In the genomic region with DNA sequence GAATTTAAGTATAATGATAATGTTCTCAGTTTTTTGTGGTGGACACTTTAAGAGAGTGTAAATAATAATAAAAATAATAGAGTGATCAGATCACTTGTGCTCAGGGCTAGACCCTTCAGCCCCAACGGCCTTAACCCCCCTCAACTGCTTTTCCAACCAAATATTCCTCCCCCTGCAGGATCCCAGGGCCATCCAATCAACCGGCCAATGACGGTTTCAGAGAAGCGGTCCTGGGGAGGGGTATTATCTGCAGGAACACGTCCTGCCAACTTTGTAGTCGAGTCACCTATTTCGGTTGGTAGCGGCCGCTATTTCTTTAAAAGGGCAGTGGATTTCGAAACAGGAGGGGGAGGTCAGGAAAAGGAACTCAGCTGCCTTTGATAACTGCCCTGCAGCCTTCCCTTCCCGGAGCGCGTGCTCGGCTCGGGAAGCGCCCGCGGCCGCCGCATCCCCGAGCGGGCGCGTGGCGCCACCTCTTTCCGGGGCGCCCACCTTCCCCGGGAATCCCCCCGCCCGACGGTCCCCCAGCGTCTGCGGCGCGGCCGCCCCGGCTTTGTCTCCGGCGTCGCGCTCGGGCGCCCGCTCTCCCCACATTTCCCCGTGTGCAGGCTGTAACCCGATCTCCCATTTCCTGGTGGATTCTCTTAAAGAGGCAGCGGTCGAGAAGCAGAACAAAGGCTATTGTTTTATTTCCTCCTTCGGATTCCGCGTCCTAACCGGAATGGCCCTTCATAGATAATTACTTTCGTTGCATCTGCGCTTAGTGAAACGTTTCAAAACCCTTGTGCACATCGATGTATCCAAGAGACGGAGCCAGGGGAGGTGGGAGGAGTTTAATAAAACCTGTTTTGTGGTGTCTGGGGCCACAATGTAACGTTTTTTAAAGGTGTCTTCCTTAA, we compare ENCODE assay signal across 1 cellular context.
A peak's percentile ranks its signal among the peaks of the same experiment; 100 is the strongest.
TF ChIP-seq lines count a peak whose summit lies in the region.

No MANE protein-coding gene starts in this region.

TF ChIP-seq in GM12878, 131 proteins besides CTCF, POLR2A, EP300 and RAD21 (continued from another document):
- TF ChIP-seq, protein P1, sequence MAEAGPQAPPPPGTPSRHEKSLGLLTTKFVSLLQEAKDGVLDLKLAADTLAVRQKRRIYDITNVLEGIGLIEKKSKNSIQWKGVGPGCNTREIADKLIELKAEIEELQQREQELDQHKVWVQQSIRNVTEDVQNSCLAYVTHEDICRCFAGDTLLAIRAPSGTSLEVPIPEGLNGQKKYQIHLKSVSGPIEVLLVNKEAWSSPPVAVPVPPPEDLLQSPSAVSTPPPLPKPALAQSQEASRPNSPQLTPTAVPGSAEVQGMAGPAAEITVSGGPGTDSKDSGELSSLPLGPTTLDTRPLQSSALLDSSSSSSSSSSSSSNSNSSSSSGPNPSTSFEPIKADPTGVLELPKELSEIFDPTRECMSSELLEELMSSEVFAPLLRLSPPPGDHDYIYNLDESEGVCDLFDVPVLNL (IDR thresholded peaks at IDR 0.05; ENCODE audit: low read depth, low read length), result no peak
- peak; percentile 89 for TF ChIP-seq RELA (IDR thresholded peaks at IDR 0.05; ENCODE audit: borderline replicate concordance, partially characterized antibody)
- peak; percentile 37; the same call in 1 of the 2 replicates for TF ChIP-seq CHD2 (IDR thresholded peaks at IDR 0.05; ENCODE audit: borderline replicate concordance, low read depth, low read length)
- peak; percentile 53; the same call in 1 of the 2 replicates for TF ChIP-seq SIN3A (IDR thresholded peaks at IDR 0.05; ENCODE audit: low read depth, low read length)
- TF ChIP-seq, protein P2, sequence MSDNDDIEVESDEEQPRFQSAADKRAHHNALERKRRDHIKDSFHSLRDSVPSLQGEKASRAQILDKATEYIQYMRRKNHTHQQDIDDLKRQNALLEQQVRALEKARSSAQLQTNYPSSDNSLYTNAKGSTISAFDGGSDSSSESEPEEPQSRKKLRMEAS (IDR thresholded peaks at IDR 0.05; ENCODE audit: low read depth, low read length), result peak; percentile 52
- no peak for TF ChIP-seq NFYA (IDR thresholded peaks at IDR 0.05; ENCODE audit: borderline replicate concordance, low read depth, low read length)
- TF ChIP-seq BMI1 (IDR thresholded peaks at IDR 0.05; ENCODE audit: borderline replicate concordance), result no peak
- peak; percentile 33; the same call in 1 of the 2 replicates for TF ChIP-seq ASH2L (IDR thresholded peaks at IDR 0.05; ENCODE audit: borderline replicate concordance, low read depth)
- TF ChIP-seq, protein P3, sequence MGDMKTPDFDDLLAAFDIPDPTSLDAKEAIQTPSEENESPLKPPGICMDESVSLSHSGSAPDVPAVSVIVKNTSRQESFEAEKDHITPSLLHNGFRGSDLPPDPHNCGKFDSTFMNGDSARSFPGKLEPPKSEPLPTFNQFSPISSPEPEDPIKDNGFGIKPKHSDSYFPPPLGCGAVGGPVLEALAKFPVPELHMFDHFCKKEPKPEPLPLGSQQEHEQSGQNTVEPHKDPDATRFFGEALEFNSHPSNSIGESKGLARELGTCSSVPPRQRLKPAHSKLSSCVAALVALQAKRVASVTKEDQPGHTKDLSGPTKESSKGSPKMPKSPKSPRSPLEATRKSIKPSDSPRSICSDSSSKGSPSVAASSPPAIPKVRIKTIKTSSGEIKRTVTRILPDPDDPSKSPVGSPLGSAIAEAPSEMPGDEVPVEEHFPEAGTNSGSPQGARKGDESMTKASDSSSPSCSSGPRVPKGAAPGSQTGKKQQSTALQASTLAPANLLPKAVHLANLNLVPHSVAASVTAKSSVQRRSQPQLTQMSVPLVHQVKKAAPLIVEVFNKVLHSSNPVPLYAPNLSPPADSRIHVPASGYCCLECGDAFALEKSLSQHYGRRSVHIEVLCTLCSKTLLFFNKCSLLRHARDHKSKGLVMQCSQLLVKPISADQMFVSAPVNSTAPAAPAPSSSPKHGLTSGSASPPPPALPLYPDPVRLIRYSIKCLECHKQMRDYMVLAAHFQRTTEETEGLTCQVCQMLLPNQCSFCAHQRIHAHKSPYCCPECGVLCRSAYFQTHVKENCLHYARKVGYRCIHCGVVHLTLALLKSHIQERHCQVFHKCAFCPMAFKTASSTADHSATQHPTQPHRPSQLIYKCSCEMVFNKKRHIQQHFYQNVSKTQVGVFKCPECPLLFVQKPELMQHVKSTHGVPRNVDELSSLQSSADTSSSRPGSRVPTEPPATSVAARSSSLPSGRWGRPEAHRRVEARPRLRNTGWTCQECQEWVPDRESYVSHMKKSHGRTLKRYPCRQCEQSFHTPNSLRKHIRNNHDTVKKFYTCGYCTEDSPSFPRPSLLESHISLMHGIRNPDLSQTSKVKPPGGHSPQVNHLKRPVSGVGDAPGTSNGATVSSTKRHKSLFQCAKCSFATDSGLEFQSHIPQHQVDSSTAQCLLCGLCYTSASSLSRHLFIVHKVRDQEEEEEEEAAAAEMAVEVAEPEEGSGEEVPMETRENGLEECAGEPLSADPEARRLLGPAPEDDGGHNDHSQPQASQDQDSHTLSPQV (IDR thresholded peaks at IDR 0.05), result peak; percentile 74; the same call in 1 of the 2 replicates
- TF ChIP-seq HDAC6 (IDR thresholded peaks at IDR 0.05; ENCODE audit: unreplicated experiment), result no peak
- peak; percentile 73 to 92; a peak in 3 of 4 replicates for TF ChIP-seq BHLHE40 (IDR thresholded peaks at IDR 0.05; ENCODE audit: borderline replicate concordance in 1 of 2, low read depth in 2 of 2, low read length in 1 of 2)
- TF ChIP-seq, protein P4, sequence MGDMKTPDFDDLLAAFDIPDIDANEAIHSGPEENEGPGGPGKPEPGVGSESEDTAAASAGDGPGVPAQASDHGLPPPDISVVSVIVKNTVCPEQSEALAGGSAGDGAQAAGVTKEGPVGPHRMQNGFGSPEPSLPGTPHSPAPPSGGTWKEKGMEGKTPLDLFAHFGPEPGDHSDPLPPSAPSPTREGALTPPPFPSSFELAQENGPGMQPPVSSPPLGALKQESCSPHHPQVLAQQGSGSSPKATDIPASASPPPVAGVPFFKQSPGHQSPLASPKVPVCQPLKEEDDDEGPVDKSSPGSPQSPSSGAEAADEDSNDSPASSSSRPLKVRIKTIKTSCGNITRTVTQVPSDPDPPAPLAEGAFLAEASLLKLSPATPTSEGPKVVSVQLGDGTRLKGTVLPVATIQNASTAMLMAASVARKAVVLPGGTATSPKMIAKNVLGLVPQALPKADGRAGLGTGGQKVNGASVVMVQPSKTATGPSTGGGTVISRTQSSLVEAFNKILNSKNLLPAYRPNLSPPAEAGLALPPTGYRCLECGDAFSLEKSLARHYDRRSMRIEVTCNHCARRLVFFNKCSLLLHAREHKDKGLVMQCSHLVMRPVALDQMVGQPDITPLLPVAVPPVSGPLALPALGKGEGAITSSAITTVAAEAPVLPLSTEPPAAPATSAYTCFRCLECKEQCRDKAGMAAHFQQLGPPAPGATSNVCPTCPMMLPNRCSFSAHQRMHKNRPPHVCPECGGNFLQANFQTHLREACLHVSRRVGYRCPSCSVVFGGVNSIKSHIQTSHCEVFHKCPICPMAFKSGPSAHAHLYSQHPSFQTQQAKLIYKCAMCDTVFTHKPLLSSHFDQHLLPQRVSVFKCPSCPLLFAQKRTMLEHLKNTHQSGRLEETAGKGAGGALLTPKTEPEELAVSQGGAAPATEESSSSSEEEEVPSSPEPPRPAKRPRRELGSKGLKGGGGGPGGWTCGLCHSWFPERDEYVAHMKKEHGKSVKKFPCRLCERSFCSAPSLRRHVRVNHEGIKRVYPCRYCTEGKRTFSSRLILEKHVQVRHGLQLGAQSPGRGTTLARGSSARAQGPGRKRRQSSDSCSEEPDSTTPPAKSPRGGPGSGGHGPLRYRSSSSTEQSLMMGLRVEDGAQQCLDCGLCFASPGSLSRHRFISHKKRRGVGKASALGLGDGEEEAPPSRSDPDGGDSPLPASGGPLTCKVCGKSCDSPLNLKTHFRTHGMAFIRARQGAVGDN (IDR thresholded peaks at IDR 0.05), result peak; percentile 87
- TF ChIP-seq, protein P5, sequence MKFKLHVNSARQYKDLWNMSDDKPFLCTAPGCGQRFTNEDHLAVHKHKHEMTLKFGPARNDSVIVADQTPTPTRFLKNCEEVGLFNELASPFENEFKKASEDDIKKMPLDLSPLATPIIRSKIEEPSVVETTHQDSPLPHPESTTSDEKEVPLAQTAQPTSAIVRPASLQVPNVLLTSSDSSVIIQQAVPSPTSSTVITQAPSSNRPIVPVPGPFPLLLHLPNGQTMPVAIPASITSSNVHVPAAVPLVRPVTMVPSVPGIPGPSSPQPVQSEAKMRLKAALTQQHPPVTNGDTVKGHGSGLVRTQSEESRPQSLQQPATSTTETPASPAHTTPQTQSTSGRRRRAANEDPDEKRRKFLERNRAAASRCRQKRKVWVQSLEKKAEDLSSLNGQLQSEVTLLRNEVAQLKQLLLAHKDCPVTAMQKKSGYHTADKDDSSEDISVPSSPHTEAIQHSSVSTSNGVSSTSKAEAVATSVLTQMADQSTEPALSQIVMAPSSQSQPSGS (IDR thresholded peaks at IDR 0.05; ENCODE audit: low read length), result peak; percentile 53; the same call in 1 of the 2 replicates
- TF ChIP-seq IKZF1 (conservative IDR thresholded peaks at IDR 0.05), result peak; percentile 96
- 0 out of 2 replicates have a peak, but pooled peaks have one; percentile 58 for TF ChIP-seq TCF3 (IDR thresholded peaks at IDR 0.05; ENCODE audit: borderline replicate concordance, insufficient read depth, low read depth, low read length)
- TF ChIP-seq JUND (IDR thresholded peaks at IDR 0.05; ENCODE audit: low read depth, low read length), result 0 out of 2 replicates have a peak, but pooled peaks have one; percentile 16
- TF ChIP-seq NR2C1 (IDR thresholded peaks at IDR 0.05), result no peak
- 0 out of 2 replicates have a peak, but pooled peaks have one; percentile 22 for TF ChIP-seq SMAD5 (IDR thresholded peaks at IDR 0.05; ENCODE audit: low read depth)
- TF ChIP-seq NFIC (IDR thresholded peaks at IDR 0.05; ENCODE audit: low read depth, low read length), result peak; percentile 56
- peak; percentile 31 for TF ChIP-seq SP1 (IDR thresholded peaks at IDR 0.05; ENCODE audit: low read depth, low read length)
- TF ChIP-seq, protein P6, sequence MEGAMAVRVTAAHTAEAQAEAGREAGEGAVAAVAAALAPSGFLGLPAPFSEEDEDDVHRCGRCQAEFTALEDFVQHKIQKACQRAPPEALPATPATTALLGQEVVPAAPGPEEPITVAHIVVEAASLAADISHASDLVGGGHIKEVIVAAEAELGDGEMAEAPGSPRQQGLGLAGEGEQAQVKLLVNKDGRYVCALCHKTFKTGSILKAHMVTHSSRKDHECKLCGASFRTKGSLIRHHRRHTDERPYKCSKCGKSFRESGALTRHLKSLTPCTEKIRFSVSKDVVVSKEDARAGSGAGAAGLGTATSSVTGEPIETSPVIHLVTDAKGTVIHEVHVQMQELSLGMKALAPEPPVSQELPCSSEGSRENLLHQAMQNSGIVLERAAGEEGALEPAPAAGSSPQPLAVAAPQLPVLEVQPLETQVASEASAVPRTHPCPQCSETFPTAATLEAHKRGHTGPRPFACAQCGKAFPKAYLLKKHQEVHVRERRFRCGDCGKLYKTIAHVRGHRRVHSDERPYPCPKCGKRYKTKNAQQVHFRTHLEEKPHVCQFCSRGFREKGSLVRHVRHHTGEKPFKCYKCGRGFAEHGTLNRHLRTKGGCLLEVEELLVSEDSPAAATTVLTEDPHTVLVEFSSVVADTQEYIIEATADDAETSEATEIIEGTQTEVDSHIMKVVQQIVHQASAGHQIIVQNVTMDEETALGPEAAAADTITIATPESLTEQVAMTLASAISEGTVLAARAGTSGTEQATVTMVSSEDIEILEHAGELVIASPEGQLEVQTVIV (IDR thresholded peaks at IDR 0.05; ENCODE audit: borderline replicate concordance, partially characterized antibody), result peak; percentile 58
- TF ChIP-seq ZSCAN29 (IDR thresholded peaks at IDR 0.05), result 0 out of 2 replicates have a peak, but pooled peaks have one; percentile 59
- TF ChIP-seq ATF7 (IDR thresholded peaks at IDR 0.05; ENCODE audit: low read depth), result peak; percentile 22; the same call in 1 of the 2 replicates
- TF ChIP-seq NR2F1 (conservative IDR thresholded peaks at IDR 0.05), result peak; percentile 30; the same call in 1 of the 2 replicates
